ENCODE assay signal across 10 cellular contexts in the genomic region with DNA sequence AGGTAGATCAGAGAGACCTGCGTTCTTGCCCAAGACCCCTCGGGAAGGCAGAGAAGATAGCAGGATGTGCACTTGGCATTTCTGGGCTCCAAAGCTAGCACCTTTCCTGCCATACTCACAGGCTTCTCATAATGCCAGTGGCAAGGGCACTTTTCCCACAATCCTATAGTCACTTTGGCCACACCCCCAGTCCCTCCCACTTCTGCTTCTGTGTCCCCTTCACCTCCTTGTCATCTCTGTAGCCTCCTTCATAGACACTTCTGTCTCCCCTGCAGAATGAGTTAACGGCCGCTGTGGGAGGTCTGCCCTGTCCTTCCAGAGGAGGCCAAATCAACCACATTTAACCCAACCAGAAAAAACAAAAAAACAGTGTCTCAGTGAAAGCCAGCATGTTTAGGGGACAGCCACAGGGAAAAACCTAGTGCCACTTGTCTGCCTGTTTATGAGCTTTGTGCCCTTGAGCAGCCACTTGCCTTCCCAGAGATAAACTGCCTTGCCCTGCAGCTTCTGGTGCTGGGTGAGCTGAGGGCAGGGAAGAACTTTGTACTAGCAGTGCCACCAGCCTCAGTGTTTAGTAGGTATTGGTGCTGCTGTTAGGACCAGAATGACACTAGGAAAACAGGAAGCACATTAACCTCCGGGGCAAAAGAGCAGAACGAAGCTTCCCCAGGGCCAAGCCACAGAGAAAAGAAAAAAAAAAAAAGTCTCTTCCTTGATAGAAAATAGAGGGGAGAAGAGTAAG.
DNase-seq lines count a peak whose midpoint lies in the region; ATAC-seq, FAIRE-seq and TF ChIP-seq lines count a peak whose summit lies in the region.
"Had no signal": no experiment of that assay in that cellular context is flagged by ENCODE, and none has a peak within 500 bp of the region (broad histone marks: within the 10 kb centered on the region; RNA-seq: fewer than 3 reads in every experiment).

No MANE protein-coding gene starts in this region.

- H3K27ac ChIP-seq in CD8-positive, alpha-beta T cell (ENCODE audit: low read depth, low read length): no peak overlapping the region
- H3K27ac ChIP-seq in left lung: no peak overlapping the region

- no peaks in the 10 kb centered on the region for H3K27me3 ChIP-seq in CD8-positive, alpha-beta T cell (ENCODE audit: insufficient read depth, low read length)
- H3K27me3 ChIP-seq in left lung: no peaks in the 10 kb centered on the region

- TF ChIP-seq CTCF in CD8-positive, alpha-beta T cell (IDR thresholded peaks at IDR 0.05): no peak
- TF ChIP-seq CTCF in left lung (IDR thresholded peaks at IDR 0.05): no peak

- no peaks in the 10 kb centered on the region for H3K27me3 Mint-ChIP-seq in CD8-positive, alpha-beta T cell (ENCODE audit: low read depth)

- peak; percentile 45 for FAIRE-seq in GM19239 (lab: Jason Lieb, UNC)

- intact Hi-C loops in CD8-positive, alpha-beta T cell (cut with DNase I, micrococcal nuclease): no loop called here
- intact Hi-C loops in left lung (cut with DNase I): no loop called here

- peak; percentile 27; the same call in 1 of the 2 replicates for TF ChIP-seq POLR2A in Raji (IDR thresholded peaks at IDR 0.05; ENCODE audit: insufficient read depth, low read depth, low read length)

- H3K4me3 Mint-ChIP-seq in CD8-positive, alpha-beta T cell: peak overlapping the region; percentile 71

- peaks cover 28% of the 10 kb centered on the region for H3K4me1 ChIP-seq in CD8-positive, alpha-beta T cell (ENCODE audit: insufficient read depth, low read length)
- peaks cover 0 to 6% of the 10 kb centered on the region in 2 donors for H3K4me1 ChIP-seq in left lung

- no peaks in the 10 kb centered on the region for H3K9me3 Mint-ChIP-seq in CD8-positive, alpha-beta T cell

- DNase-seq in CD8-positive, alpha-beta T cell: no peak
- DNase-seq in GM19239 (ENCODE audit: insufficient read length, low spot score) (no peak), left lung (no peak), NCI-H2081 (lab: John Stamatoyannopoulos, UW) (no peak), Kasumi-1 (lab: John Stamatoyannopoulos, UW) (no peak)
- DNase-seq: aorta, NCI-H1417 treated with DMSO at 0.1 percent for 48 hours had no signal

- ATAC-seq in CD8-positive, alpha-beta T cell: no peak
- ATAC-seq in left lung (peak; percentile 78), HG02610 (IDR thresholded peaks at IDR 0.05; ENCODE audit: unreplicated experiment) (no peak)

- POLR2A ChIA-PET in CD8-positive, alpha-beta T cell (lab: Charles Lee): interaction anchor here (1.3 to 1.8 kb wide), 2 partner anchors 9 to 10 kb away, joined by 3 to 5 read pairs; no protein-coding TSS in a partner anchor

- H3K9me3 ChIP-seq in CD8-positive, alpha-beta T cell (ENCODE audit: low read length): no peaks in the 10 kb centered on the region
- H3K9me3 ChIP-seq in left lung: no peaks in the 10 kb centered on the region

- H3K4me3 ChIP-seq in CD8-positive, alpha-beta T cell (ENCODE audit: low read depth, low read length): no peak overlapping the region
- no peak overlapping the region for H3K4me3 ChIP-seq in left lung
- H3K4me3 ChIP-seq: smooth muscle cell had no signal

- no peaks in the 10 kb centered on the region for H3K36me3 ChIP-seq in CD8-positive, alpha-beta T cell (ENCODE audit: insufficient read depth, low read length)
- H3K36me3 ChIP-seq in left lung: no peaks in the 10 kb centered on the region

- CTCF ChIA-PET in CD8-positive, alpha-beta T cell (lab: Charles Lee): interaction anchor here (1.2 kb wide), 1 partner anchor 90 kb away, joined by 3 read pairs; no protein-coding TSS in a partner anchor

- H3K27ac Mint-ChIP-seq in CD8-positive, alpha-beta T cell: peak overlapping the region; percentile 92

- H3K4me1 Mint-ChIP-seq in CD8-positive, alpha-beta T cell (ENCODE audit: low read depth): peaks cover 42% of the 10 kb centered on the region

- H3K36me3 Mint-ChIP-seq in CD8-positive, alpha-beta T cell: peaks cover 8% of the 10 kb centered on the region
